In genomic region chr4:1538096-1538410, GRCh38 we compare ENCODE assay signal across 14 cellular contexts.
A peak's percentile ranks its signal among the peaks of the same experiment; 100 is the strongest.
DNase-seq lines count a peak whose midpoint lies in the region; ATAC-seq and TF ChIP-seq lines count a peak whose summit lies in the region.
"Had no signal": no experiment of that assay in that cellular context is flagged by ENCODE, and none has a peak within 500 bp of the region (broad histone marks: within the 10 kb centered on the region; RNA-seq: fewer than 3 reads in every experiment).

No MANE protein-coding gene starts in this region.

- no CpG with 5 or more reads among the region's 9 CpGs for WGBS in neuronal stem cell (ENCODE audit: extremely low coverage in 2 of 2, insufficient read length in 2 of 2, insufficient replicate concordance in 1 of 2), 2 donors

- no peak for TF ChIP-seq CTCF in HEK293 (tag by site-specific recombination; IDR thresholded peaks at IDR 0.05)
- TF ChIP-seq CTCF in glutamatergic neuron (IDR thresholded peaks at IDR 0.05; ENCODE audit: partially characterized antibody, unreplicated experiment) = no peak

- H4K91ac ChIP-seq in neuronal stem cell (ENCODE audit: low read depth, low read length, poor library complexity) = no peak overlapping the region

- no peak overlapping the region for H2AFZ ChIP-seq in neuronal stem cell (ENCODE audit: low read length)

- ATAC-seq in left cardiac atrium = no peak
- ATAC-seq in GM21423 (IDR thresholded peaks at IDR 0.05; ENCODE audit: unreplicated experiment) = no peak
- ATAC-seq: HCT116 had no signal

- peak overlapping the region; percentile 64 for H3K18ac ChIP-seq in neuronal stem cell (ENCODE audit: low read length)

- peaks cover 4% of the 10 kb centered on the region for H3K27me3 Mint-ChIP-seq in glutamatergic neuron (ENCODE audit: unreplicated experiment)

- no peaks in the 10 kb centered on the region for H3K9me3 ChIP-seq in HEK293 (ENCODE audit: control insufficient read depth, insufficient read depth, low read depth, low read length)
- peaks cover 0 to 3% of the 10 kb centered on the region in 2 donors for H3K9me3 ChIP-seq in neuronal stem cell (replicated peaks in 1 of 2; ENCODE audit: control insufficient read depth in 2 of 2, insufficient read depth in 1 of 2, low read depth in 1 of 2, low read length in 2 of 2)
- H3K9me3 ChIP-seq: BLaER1 treated with 17β-estradiol and CSF1 and Interleukin-3, amounts not matched to agents 10 nM and 100 nM had no signal

- no peak overlapping the region for H3K4me3 Mint-ChIP-seq in glutamatergic neuron (ENCODE audit: unreplicated experiment)
- H3K4me3 Mint-ChIP-seq: CD4-positive, CD25-positive, alpha-beta regulatory T cell had no signal

- CTCF ChIA-PET in HEK293 (lab: Yijun Ruan, JAX) = no interaction called here

- H3K4me1 Mint-ChIP-seq in glutamatergic neuron (ENCODE audit: low read depth, unreplicated experiment) = peaks cover 24% of the 10 kb centered on the region

- H3K4me2 ChIP-seq in neuronal stem cell (ENCODE audit: insufficient read depth, low read length, poor library complexity, severe bottlenecking) = no peak overlapping the region
- H3K4me2 ChIP-seq: BLaER1 treated with 17β-estradiol and CSF1 and Interleukin-3, amounts not matched to agents 10 nM and 100 nM had no signal

- H3K27me3 ChIP-seq in neuronal stem cell (ENCODE audit: control insufficient read depth in 3 of 3, insufficient read depth in 3 of 3, low read depth in 1 of 3, low read length in 3 of 3) = peaks cover 0 to 53% (median 4%) of the 10 kb centered on the region in 3 experiments
- H3K27me3 ChIP-seq: BLaER1 treated with 17β-estradiol and CSF1 and Interleukin-3, amounts not matched to agents 10 nM and 100 nM had no signal

- no peaks in the 10 kb centered on the region for H3K36me3 Mint-ChIP-seq in glutamatergic neuron (ENCODE audit: unreplicated experiment)
- H3K36me3 Mint-ChIP-seq: CD4-positive, CD25-positive, alpha-beta regulatory T cell had no signal

- H3K27ac ChIP-seq in HEK293 (ENCODE audit: extremely low read depth, low read depth, low read length) = no peak overlapping the region
- H3K27ac ChIP-seq in neuronal stem cell (replicated peaks; ENCODE audit: low read length) = no peak overlapping the region
- H3K27ac ChIP-seq: BLaER1 treated with 17β-estradiol and CSF1 and Interleukin-3, amounts not matched to agents 10 nM and 100 nM had no signal

- no peaks in the 10 kb centered on the region for H3K4me1 ChIP-seq in HEK293 (ENCODE audit: control insufficient read depth, insufficient read depth, low read length)
- peaks cover 0 to 11% of the 10 kb centered on the region in 2 donors for H3K4me1 ChIP-seq in neuronal stem cell (ENCODE audit: control insufficient read depth in 2 of 2, insufficient read depth in 1 of 2, low read depth in 1 of 2, low read length in 2 of 2)

- H2BK120ac ChIP-seq in neuronal stem cell (ENCODE audit: low read depth, low read length) = no peak overlapping the region

- peak overlapping the region; percentile 53 for H3K4ac ChIP-seq in neuronal stem cell (ENCODE audit: low read length)

- H3K4me3 ChIP-seq in HEK293 (ENCODE audit: low read depth, low read length) (no peak overlapping the region), neuronal stem cell (ENCODE audit: low read length in 2 of 2) (no peak overlapping the region)
- H3K4me3 ChIP-seq: BLaER1 treated with 17β-estradiol and CSF1 and Interleukin-3, amounts not matched to agents 10 nM and 100 nM had no signal

- H3K79me1 ChIP-seq in neuronal stem cell (ENCODE audit: low read depth, low read length) = no peaks in the 10 kb centered on the region

- no peak overlapping the region for H2BK15ac ChIP-seq in neuronal stem cell (ENCODE audit: low read length)

- H3K14ac ChIP-seq in neuronal stem cell (ENCODE audit: low read length) = peak overlapping the region; percentile 98

- intact Hi-C loops in left cardiac atrium (cut with DNase I) (no loop called here), cardiac septum (cut with DNase I) (no loop called here)

- H4K8ac ChIP-seq in neuronal stem cell (ENCODE audit: low read depth, low read length) = peak overlapping the region; percentile 93

- H3K9me3 Mint-ChIP-seq in glutamatergic neuron (ENCODE audit: unreplicated experiment) = peaks cover 10% of the 10 kb centered on the region
- H3K9me3 Mint-ChIP-seq: CD4-positive, CD25-positive, alpha-beta regulatory T cell had no signal

- peak; percentile 12 for DNase-seq in left cardiac atrium
- DNase-seq in cardiac septum (ENCODE audit: low spot score) = no peak
- peak; percentile 14 for DNase-seq in glutamatergic neuron
- DNase-seq in neuronal stem cell (ENCODE audit: low spot score) = no peak
- no peak for DNase-seq in activated CD4-positive, CD25-positive, alpha-beta regulatory T cell (lab: John Stamatoyannopoulos, UW)
- DNase-seq: 8988T; ACHN; CD4-positive, CD25-positive, alpha-beta regulatory T cell; DMS53; GF-D8 had no signal

- peak overlapping the region; percentile 99 for H2AK5ac ChIP-seq in neuronal stem cell (ENCODE audit: low read depth, low read length)

- H3K27ac Mint-ChIP-seq in glutamatergic neuron (ENCODE audit: unreplicated experiment) = no peak overlapping the region
- H3K27ac Mint-ChIP-seq: CD4-positive, CD25-positive, alpha-beta regulatory T cell had no signal

- H3K36me3 ChIP-seq in HEK293 (ENCODE audit: control insufficient read depth in 2 of 2, insufficient read depth in 1 of 2, low read length in 2 of 2) = no peaks in the 10 kb centered on the region
- peaks cover 0 to 1% of the 10 kb centered on the region in 2 donors for H3K36me3 ChIP-seq in neuronal stem cell (replicated peaks in 1 of 2; ENCODE audit: control insufficient read depth in 2 of 2, insufficient read depth in 2 of 2, low read length in 2 of 2)
- H3K36me3 ChIP-seq: BLaER1 treated with 17β-estradiol and CSF1 and Interleukin-3, amounts not matched to agents 10 nM and 100 nM had no signal

- POLR2A ChIA-PET in HEK293 (lab: Yijun Ruan, JAX) = no interaction called here

- no peak overlapping the region for H2BK5ac ChIP-seq in neuronal stem cell (ENCODE audit: low read length)

- H3K9ac ChIP-seq in neuronal stem cell (ENCODE audit: low read depth, low read length, poor library complexity) = no peak overlapping the region
- H3K9ac ChIP-seq: BLaER1 treated with 17β-estradiol and CSF1 and Interleukin-3, amounts not matched to agents 10 nM and 100 nM had no signal

- H3K23ac ChIP-seq in neuronal stem cell (ENCODE audit: low read depth, low read length, poor library complexity) = no peak overlapping the region

- peak overlapping the region; percentile 73 for H2BK12ac ChIP-seq in neuronal stem cell (ENCODE audit: low read length)

TF ChIP-seq in HEK293, 187 proteins besides CTCF, POLR2A, EP300 and RAD21:
- TF ChIP-seq ZNF2 (tag by site-specific recombination; IDR thresholded peaks at IDR 0.05) (no peak), ZFHX2 (tag by site-specific recombination; conservative IDR thresholded peaks at IDR 0.05) (0 out of 2 replicates have a peak, but pooled peaks have one; percentile 4)

Comparison
In these comparisons a context has a peak if more than half of its experiments do, and no peak if none do; other contexts are left out.
1. DNase-seq: peak in left cardiac atrium (single experiment) and glutamatergic neuron (single experiment); none in cardiac septum (single experiment), neuronal stem cell (single experiment) and activated CD4-positive, CD25-positive, alpha-beta regulatory T cell (0 of 4).